ENCODE assay signal across 9 cellular contexts in genomic region chrX:135421537-135421931, GRCh38. TPM values are rescaled to one million over a fixed set of nuclear protein-coding genes. Genes with fewer than 3 reads are reported as not detected.
A peak's percentile ranks its signal among the peaks of the same experiment; 100 is the strongest.
DNase-seq lines count a peak whose midpoint lies in the region; ATAC-seq, FAIRE-seq and TF ChIP-seq lines count a peak whose summit lies in the region.
"Had no signal": no experiment of that assay in that cellular context is flagged by ENCODE, and none has a peak within 500 bp of the region (broad histone marks: within the 10 kb centered on the region; RNA-seq: fewer than 3 reads in every experiment).

No MANE protein-coding gene starts in this region.

- no peak for DNase-seq in HepG2 (ENCODE audit: low spot score)
- peak; percentile 44 for DNase-seq in NCI-H2196 treated with DMSO at 0.1 percent for 48 hours (lab: John Stamatoyannopoulos, UW; ENCODE audit: unreplicated experiment)
- peak; percentile 78 for DNase-seq in activated CD4-positive, alpha-beta T cell treated with anti-CD3 and anti-CD28 coated beads for 1 hour
- peak; percentile 88 for DNase-seq in cerebellum (ENCODE audit: low spot score)
- peak; percentile 83 to 88 for DNase-seq in left colon
- peak; percentile 84 to 85 for DNase-seq in stimulated activated CD4-positive, alpha-beta T cell treated with anti-CD3 and anti-CD28 coated beads, Interleukin-1b, Interleukin-23, amount 100 ng/mL, for 4 hours (ENCODE audit: low read depth in 2 of 2)
- DNase-seq: DND-41 had no signal

- BruUV-seq in HepG2 (replicated peaks; lab: Mats Ljungman, UMichigan), result no TSS peak

- H3K9ac ChIP-seq in liver (ENCODE audit: low read depth in 1 of 2, low read length in 2 of 2), result no peak overlapping the region
- no peak overlapping the region for H3K9ac ChIP-seq in HepG2 (ENCODE audit: insufficient read depth, low read depth, low read length)

- H4K20me1 ChIP-seq in HepG2 (ENCODE audit: insufficient read depth, low read length), result no peaks in the 10 kb centered on the region

- no peak for TF ChIP-seq EP300 in HepG2 (IDR thresholded peaks at IDR 0.05; ENCODE audit: low read depth in 2 of 2, low read length in 2 of 2)
- no peak for TF ChIP-seq EP300 in HepG2 (CRISPR knock-in tag; IDR thresholded peaks at IDR 0.05; ENCODE audit: borderline replicate concordance)

- no peak for TF ChIP-seq CTCF in liver (IDR thresholded peaks at IDR 0.05; ENCODE audit: low read depth, low read length, missing input control)
- no peak for TF ChIP-seq CTCF in HepG2 (CRISPR knock-in tag; IDR thresholded peaks at IDR 0.05)

- no peak for FAIRE-seq in HepG2 (lab: Jason Lieb, UNC)

- TF ChIP-seq RAD21 in liver (IDR thresholded peaks at IDR 0.05) (peak in 1 of 2 donors; percentile 21), HepG2 (CRISPR knock-in tag; IDR thresholded peaks at IDR 0.05) (no peak)

- ATAC-seq in HepG2 (no peak), HG03095 (IDR thresholded peaks at IDR 0.05; ENCODE audit: unreplicated experiment) (peak; percentile 90), left colon (peak; percentile 98)

- H3K4me2 ChIP-seq in HepG2 (ENCODE audit: low read depth, low read length), result no peak overlapping the region

- CTCF ChIA-PET in HepG2 (lab: Yijun Ruan, JAX; ENCODE audit: low intra/inter-chr PET ratio, low total read pairs), result no interaction called here

- H3K9me3 ChIP-seq in liver (ENCODE audit: control insufficient read depth in 4 of 4, low read length in 3 of 4), result peaks cover 0 to 4% (median under 1%) of the 10 kb centered on the region in 4 donors
- no peaks in the 10 kb centered on the region for H3K9me3 ChIP-seq in HepG2 (ENCODE audit: low read length)

- TF ChIP-seq POLR2A in HepG2 (IDR thresholded peaks at IDR 0.05; ENCODE audit: insufficient read depth in 1 of 2, low read depth in 2 of 2, low read length in 2 of 2), result no peak

- in situ Hi-C loops in HepG2 (cut with HindIII; ENCODE audit: extremely low pct_ligation_motif_present, low pct_unique_long_range_greater_than_20kb), result no loop called here

- no peak overlapping the region for H2AFZ ChIP-seq in HepG2 (ENCODE audit: low read length)

- intact Hi-C loops in HepG2 (cut with micrococcal nuclease; ENCODE audit: unreplicated experiment), result no loop called here
- intact Hi-C loops in left colon (cut with DNase I, micrococcal nuclease), result no loop called here

- H3K27me3 ChIP-seq in liver (ENCODE audit: control insufficient read depth in 4 of 4, insufficient read depth in 4 of 4, low read length in 3 of 4) (no peaks in the 10 kb centered on the region), HepG2 (ENCODE audit: control insufficient read depth in 1 of 2, insufficient read depth in 2 of 2, low read length in 2 of 2) (no peaks in the 10 kb centered on the region)

- peaks cover 0 to 3% (median 1%) of the 10 kb centered on the region in 4 donors for H3K4me1 ChIP-seq in liver (ENCODE audit: control insufficient read depth in 4 of 4, insufficient read depth in 4 of 4, low read length in 3 of 4)
- no peaks in the 10 kb centered on the region for H3K4me1 ChIP-seq in HepG2 (ENCODE audit: insufficient read depth, low read length)

- H3K4me3 ChIP-seq in liver (ENCODE audit: low read depth in 1 of 3, low read length in 3 of 3) (peak overlapping the region in 2 of 3 donors; percentile 12 to 58), HepG2 (replicated peaks in 1 of 3; ENCODE audit: insufficient read depth in 1 of 3, low read depth in 2 of 3, low read length in 3 of 3) (no peak overlapping the region)

- 5% methylated on average over 29 of the region's 29 CpGs for WGBS in liver
- WGBS in HepG2 (ENCODE audit: low lambda C conversion rate), result 67% methylated on average over 6 of the region's 29 CpGs

- H3K27ac ChIP-seq in liver (ENCODE audit: low read depth in 1 of 2, low read length in 2 of 2), result no peak overlapping the region
- H3K27ac ChIP-seq in HepG2 (ENCODE audit: extremely low read length, insufficient read depth, low read length), result no peak overlapping the region

- no peaks in the 10 kb centered on the region for H3K36me3 ChIP-seq in liver (ENCODE audit: control insufficient read depth in 4 of 4, insufficient read depth in 3 of 4, low read depth in 1 of 4, low read length in 3 of 4)
- no peaks in the 10 kb centered on the region for H3K36me3 ChIP-seq in HepG2 (replicated peaks in 1 of 2; ENCODE audit: control insufficient read depth in 1 of 2, insufficient read depth in 2 of 2, low read length in 2 of 2)

- no peaks in the 10 kb centered on the region for H3K79me2 ChIP-seq in HepG2 (ENCODE audit: insufficient read depth, low read length)

- POLR2A ChIA-PET in HepG2 (lab: Yijun Ruan, JAX), result no interaction called here

TF ChIP-seq in liver, 16 proteins besides CTCF, POLR2A, EP300 and RAD21:
- TF ChIP-seq, protein P1, sequence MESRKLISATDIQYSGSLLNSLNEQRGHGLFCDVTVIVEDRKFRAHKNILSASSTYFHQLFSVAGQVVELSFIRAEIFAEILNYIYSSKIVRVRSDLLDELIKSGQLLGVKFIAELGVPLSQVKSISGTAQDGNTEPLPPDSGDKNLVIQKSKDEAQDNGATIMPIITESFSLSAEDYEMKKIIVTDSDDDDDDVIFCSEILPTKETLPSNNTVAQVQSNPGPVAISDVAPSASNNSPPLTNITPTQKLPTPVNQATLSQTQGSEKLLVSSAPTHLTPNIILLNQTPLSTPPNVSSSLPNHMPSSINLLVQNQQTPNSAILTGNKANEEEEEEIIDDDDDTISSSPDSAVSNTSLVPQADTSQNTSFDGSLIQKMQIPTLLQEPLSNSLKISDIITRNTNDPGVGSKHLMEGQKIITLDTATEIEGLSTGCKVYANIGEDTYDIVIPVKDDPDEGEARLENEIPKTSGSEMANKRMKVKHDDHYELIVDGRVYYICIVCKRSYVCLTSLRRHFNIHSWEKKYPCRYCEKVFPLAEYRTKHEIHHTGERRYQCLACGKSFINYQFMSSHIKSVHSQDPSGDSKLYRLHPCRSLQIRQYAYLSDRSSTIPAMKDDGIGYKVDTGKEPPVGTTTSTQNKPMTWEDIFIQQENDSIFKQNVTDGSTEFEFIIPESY (IDR thresholded peaks at IDR 0.05), result no peak
- TF ChIP-seq TAF1 (conservative IDR thresholded peaks at IDR 0.05) (peak; percentile 20), RXRA (IDR thresholded peaks at IDR 0.05) (no peak), SP1 (IDR thresholded peaks at IDR 0.05) (peak; percentile 46)

TF ChIP-seq in HepG2, 621 proteins besides CTCF, POLR2A, EP300 and RAD21 (continues in another document):
- TF ChIP-seq TSC22D2 (CRISPR knock-in tag; IDR thresholded peaks at IDR 0.05; ENCODE audit: borderline replicate concordance) (no peak), ZBTB20 (CRISPR knock-in tag; IDR thresholded peaks at IDR 0.05; ENCODE audit: borderline replicate concordance, low read depth) (no peak), HMGXB3 (CRISPR knock-in tag; IDR thresholded peaks at IDR 0.05; ENCODE audit: borderline replicate concordance) (no peak)

RNA-seq across cellular contexts. Expression of gene SMIM10L2A, which starts 0.2 kb away (rescaled TPM):
- total RNA-seq in liver (under 1 TPM; 0.17 to 0.98 TPM), HepG2 (2016; rRNA removed; fragmentation: Illumina TruSeq; extraction: Trizol) (not detected in 2 replicates), cerebellum (6.8 TPM), left colon (under 1 TPM; 0.46 to 0.59 TPM)
- polyA plus RNA-seq in liver (under 1 TPM; 0.07 to 0.09 TPM), HepG2 (2011; rRNA removed) (not detected in 2 replicates)
- not detected in 2 replicates for total RNA-seq in HepG2 (2016; cell fraction: cytosol; rRNA removed; fragmentation: Illumina TruSeq; extraction: Trizol; ENCODE audit: low read depth)
- total RNA-seq in HepG2 (2016; cell fraction: insoluble cytoplasmic fraction; rRNA removed; fragmentation: Illumina TruSeq; extraction: Trizol), result not detected in 2 replicates
- not detected in 2 replicates for total RNA-seq in HepG2 (2016; cell fraction: membrane; rRNA removed; fragmentation: Illumina TruSeq; extraction: Trizol)
- not detected in 2 replicates for total RNA-seq in HepG2 (2016; cell fraction: nucleus; rRNA removed; fragmentation: Illumina TruSeq; extraction: Trizol)
- polyA plus RNA-seq in HepG2 (2011; cell fraction: cytosol; rRNA removed), result not detected in 2 replicates
- not detected in 2 replicates for polyA plus RNA-seq in HepG2 (2011; cell fraction: nucleus; rRNA removed)
- not detected in 2 replicates for polyA plus RNA-seq in HepG2 (2012)
- polyA plus RNA-seq in HepG2 (2016; cell fraction: cytosol; fragmentation: Illumina TruSeq; extraction: Trizol; ENCODE audit: low read depth), result not detected in 2 replicates
- polyA plus RNA-seq in HepG2 (2016; cell fraction: insoluble cytoplasmic fraction; fragmentation: Illumina TruSeq; extraction: Trizol; ENCODE audit: low read depth), result not detected in 2 replicates
- polyA plus RNA-seq in HepG2 (2016; cell fraction: membrane; fragmentation: Illumina TruSeq; extraction: Trizol; ENCODE audit: low read depth), result not detected in 2 replicates
- not detected in 2 replicates for polyA plus RNA-seq in HepG2 (2016; cell fraction: nucleus; fragmentation: Illumina TruSeq; extraction: Trizol; ENCODE audit: insufficient read depth, low read depth)
- 0.02 TPM in 1 of 2 replicates, not detected in the other for polyA minus RNA-seq in HepG2 (2011; rRNA and poly(A)+ RNA removed; ENCODE audit: low replicate concordance)
- not detected in 2 replicates for polyA minus RNA-seq in HepG2 (2011; cell fraction: cytosol; rRNA and poly(A)+ RNA removed)
- polyA minus RNA-seq in HepG2 (2011; cell fraction: nucleus; rRNA and poly(A)+ RNA removed), result not detected in 2 replicates

Comparison
In these comparisons a context has a peak if more than half of its experiments do, and no peak if none do; other contexts are left out.
1. H3K4me3 ChIP-seq: peak in liver (2 of 3); none in HepG2 (0 of 3).